ENCODE assay signal across 19 cellular contexts in the genomic region with DNA sequence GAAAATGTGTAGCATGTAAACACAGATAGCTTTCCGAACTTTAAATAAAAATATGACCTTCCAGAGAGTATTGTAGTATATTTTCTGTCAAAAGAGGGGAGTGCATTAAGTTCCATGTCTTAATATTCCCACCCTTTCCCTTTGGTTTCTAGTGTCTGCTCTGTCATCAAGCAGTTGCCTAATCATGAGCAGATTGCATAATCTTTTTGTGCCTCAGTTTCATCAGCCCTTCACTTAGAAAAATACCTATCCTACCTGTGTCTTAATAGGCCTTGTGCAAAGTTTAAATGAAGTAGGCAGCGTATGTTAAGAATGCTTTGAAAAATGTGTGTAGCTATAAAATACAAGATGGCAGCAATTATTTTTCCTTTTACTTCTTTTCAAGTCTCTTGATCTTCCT.
"Had no signal": no experiment of that assay in that cellular context is flagged by ENCODE, and none has a peak within 500 bp of the region (broad histone marks: within the 10 kb centered on the region; RNA-seq: fewer than 3 reads in every experiment).

No MANE protein-coding gene starts in this region.

- H3K27ac Mint-ChIP-seq: activated naive CD8-positive, alpha-beta T cell treated with anti-CD3 and anti-CD28 coated beads, Interleukin-2, amount 10 ng/mL, durations not matched to agents 7 days and 5 days had no signal

- H3K4me3 Mint-ChIP-seq: activated naive CD8-positive, alpha-beta T cell treated with anti-CD3 and anti-CD28 coated beads, Interleukin-2, amount 10 ng/mL, durations not matched to agents 7 days and 5 days; nephron had no signal

- H3K9me3 Mint-ChIP-seq: activated naive CD8-positive, alpha-beta T cell treated with anti-CD3 and anti-CD28 coated beads, Interleukin-2, amount 10 ng/mL, durations not matched to agents 7 days and 5 days; nephron had no signal

- ATAC-seq: left lobe of liver had no signal

- DNase-seq: activated CD4-positive, alpha-beta T cell treated with anti-CD3 and anti-CD28 coated beads for 1 hour; activated CD8-positive, alpha-beta memory T cell treated with anti-CD3 and anti-CD28 coated beads for 24 hours; activated CD8-positive, alpha-beta memory T cell treated with anti-CD3 and anti-CD28 coated beads, Interleukin-2, amount 50 U/mL, for 48 hours; activated gamma-delta T cell; activated naive CD8-positive, alpha-beta T cell treated with anti-CD3 and anti-CD28 coated beads, Interleukin-2, amount 10 ng/mL, durations not matched to agents 7 days and 5 days; activated T-cell treated with anti-CD3 and anti-CD28 coated beads, Interleukin-2, amount 50 U/mL, for 48 hours; amygdala; central memory CD4-positive, alpha-beta T cell; colonic mucosa; gastrocnemius medialis; head of caudate nucleus; midbrain; occipital lobe; stimulated activated CD4-positive, alpha-beta T cell treated with anti-CD3 and anti-CD28 coated beads, Interleukin-2, amount 100 ng/mL, for 24 hours; stomach had no signal

- H3K4me3 ChIP-seq: colonic mucosa, gastrocnemius medialis, lung, stomach, upper lobe of left lung had no signal

- H3K27me3 Mint-ChIP-seq: activated naive CD8-positive, alpha-beta T cell treated with anti-CD3 and anti-CD28 coated beads, Interleukin-2, amount 10 ng/mL, durations not matched to agents 7 days and 5 days had no signal
